ENCODE assay signal across 16 cellular contexts in the genomic region with DNA sequence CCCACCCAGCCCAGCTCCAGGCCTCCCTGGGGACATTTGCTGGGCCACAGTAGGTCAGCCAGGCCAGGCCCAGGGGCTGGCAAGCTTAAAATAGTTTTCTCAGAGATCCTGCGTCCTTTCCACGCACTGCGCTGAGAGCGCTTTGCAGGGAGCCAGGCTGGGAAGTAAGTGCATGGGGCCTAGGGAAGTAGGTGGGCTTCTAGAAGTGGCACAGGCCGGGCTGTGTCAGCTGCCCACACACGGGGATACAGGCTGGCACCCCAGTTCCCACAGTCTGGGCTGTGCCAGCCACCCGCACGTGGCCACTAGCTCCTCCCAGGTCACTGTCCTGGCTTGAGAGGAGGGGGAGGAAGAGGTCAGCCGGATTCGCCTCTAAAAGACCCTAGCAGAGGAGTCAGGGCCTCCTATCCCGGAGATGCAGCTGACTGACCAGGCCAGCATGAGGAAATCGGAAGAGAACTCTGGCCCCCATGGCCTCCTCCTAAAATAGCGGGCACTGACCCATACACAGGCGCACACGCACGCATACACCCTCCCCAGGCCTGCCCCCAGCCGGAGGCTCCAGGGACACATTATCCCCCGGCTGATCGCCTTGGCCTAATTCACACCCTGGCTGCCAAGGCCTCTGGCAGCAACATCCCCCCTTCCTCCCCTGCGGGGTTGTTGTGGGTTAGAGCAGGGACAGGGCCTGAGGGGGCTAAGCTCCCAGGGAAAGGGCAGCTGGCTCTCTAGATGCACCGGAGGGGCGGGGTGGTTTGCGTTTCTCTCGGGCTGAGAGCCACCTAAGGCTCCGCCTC. TPM values are rescaled to one million over a fixed set of nuclear protein-coding genes. Genes with fewer than 3 reads are reported as not detected.
A peak's percentile ranks its signal among the peaks of the same experiment; 100 is the strongest.
DNase-seq lines count a peak whose midpoint lies in the region; ATAC-seq, FAIRE-seq and TF ChIP-seq lines count a peak whose summit lies in the region.
"Had no signal": no experiment of that assay in that cellular context is flagged by ENCODE, and none has a peak within 500 bp of the region (broad histone marks: within the 10 kb centered on the region; RNA-seq: fewer than 3 reads in every experiment).

No MANE protein-coding gene starts in this region.

- no peaks in the 10 kb centered on the region for H3K9me3 ChIP-seq in HepG2 (ENCODE audit: low read length)
- no peaks in the 10 kb centered on the region for H3K9me3 ChIP-seq in right lobe of liver
- no peaks in the 10 kb centered on the region for H3K9me3 ChIP-seq in muscle layer of duodenum (ENCODE audit: control insufficient read depth in 1 of 2, low read length in 2 of 2)
- H3K9me3 ChIP-seq in aorta (ENCODE audit: control insufficient read depth, low read length) = no peaks in the 10 kb centered on the region

- no peak overlapping the region for H3K4me2 ChIP-seq in HepG2 (ENCODE audit: low read depth, low read length)

- no peak overlapping the region for H3K9ac ChIP-seq in HepG2 (ENCODE audit: insufficient read depth, low read depth, low read length)

- DNase-seq in HepG2 (ENCODE audit: low spot score) (no peak), right lobe of liver (no peak), dorsolateral prefrontal cortex (no peak), aorta (no peak), NCI-H2196 (lab: John Stamatoyannopoulos, UW; ENCODE audit: unreplicated experiment) (no peak)
- DNase-seq in central memory CD4-positive, alpha-beta T cell = no peak
- no peak for DNase-seq in stimulated activated CD4-positive, alpha-beta T cell treated with anti-CD3 and anti-CD28 coated beads, Interleukin-4, amount 100 ng/mL, for 24 hours
- DNase-seq: activated naive CD8-positive, alpha-beta T cell treated with anti-CD3 and anti-CD28 coated beads for 36 hours; AML-193; cortex of kidney; H9; NCI-H146; nephron progenitor cell; stimulated activated CD4-positive, alpha-beta T cell treated with anti-CD3 and anti-CD28 coated beads, Interleukin-15, amount 100 ng/mL, for 24 hours had no signal

- peaks cover 82% of the 10 kb centered on the region for H3K79me2 ChIP-seq in HepG2 (ENCODE audit: insufficient read depth, low read length)

- in situ Hi-C loops in HepG2 (cut with HindIII; ENCODE audit: extremely low pct_ligation_motif_present, low pct_unique_long_range_greater_than_20kb) = no loop called here

- FAIRE-seq in HepG2 (lab: Jason Lieb, UNC) = no peak
- FAIRE-seq: frontal cortex had no signal

- 93% methylated on average over 24 of the region's 25 CpGs for WGBS in HepG2 (ENCODE audit: low lambda C conversion rate)
- WGBS in right lobe of liver (ENCODE audit: insufficient coverage, low coverage, low lambda C conversion rate, missing lambda C conversion rate) = 55% methylated on average over 4 of the region's 25 CpGs
- WGBS in aorta, 2 donors = 85 to 90% methylated on average over 25 of the region's 25 CpGs

- CTCF ChIA-PET in HepG2 (lab: Yijun Ruan, JAX; ENCODE audit: low intra/inter-chr PET ratio, low total read pairs) = no interaction called here

- H2AFZ ChIP-seq in HepG2 (ENCODE audit: low read length) = no peak overlapping the region

- POLR2A ChIA-PET in HepG2 (lab: Yijun Ruan, JAX) = no interaction called here

- TF ChIP-seq POLR2A in HepG2 (IDR thresholded peaks at IDR 0.05; ENCODE audit: insufficient read depth in 1 of 2, low read depth in 2 of 2, low read length in 2 of 2) (no peak), right lobe of liver (IDR thresholded peaks at IDR 0.05) (no peak)

- H3K4me1 ChIP-seq in HepG2 (ENCODE audit: insufficient read depth, low read length) (peaks cover 62% of the 10 kb centered on the region), right lobe of liver (peaks cover 0 to 12% (median 2%) of the 10 kb centered on the region in 4 donors), muscle layer of duodenum (ENCODE audit: control insufficient read depth in 1 of 2, insufficient read depth in 2 of 2, low read length in 2 of 2) (peaks cover 14 to 19% of the 10 kb centered on the region in 2 donors), aorta (ENCODE audit: control insufficient read depth in 1 of 2, insufficient read depth in 2 of 2, low read length in 2 of 2) (no peaks in the 10 kb centered on the region)

- H3K27ac ChIP-seq in HepG2 (ENCODE audit: extremely low read length, insufficient read depth, low read length) = no peak overlapping the region
- H3K27ac ChIP-seq in right lobe of liver = peak overlapping the region in 1 of 3 donors; percentile 36
- peak overlapping the region in 33 of 59 donors; percentile 0 to 72 (median 49) for H3K27ac ChIP-seq in dorsolateral prefrontal cortex
- H3K27ac ChIP-seq in muscle layer of duodenum (ENCODE audit: low read length) = peak overlapping the region; percentile 20
- H3K27ac ChIP-seq in aorta (ENCODE audit: low read depth in 1 of 2, low read length in 2 of 2) = no peak overlapping the region

- no peak overlapping the region for H3K4me3 ChIP-seq in HepG2 (replicated peaks in 1 of 3; ENCODE audit: insufficient read depth in 1 of 3, low read depth in 2 of 3, low read length in 3 of 3)
- no peak overlapping the region for H3K4me3 ChIP-seq in right lobe of liver
- H3K4me3 ChIP-seq in dorsolateral prefrontal cortex = no peak overlapping the region
- no peak overlapping the region for H3K4me3 ChIP-seq in muscle layer of duodenum (ENCODE audit: low read depth in 1 of 2, low read length in 2 of 2)
- no peak overlapping the region for H3K4me3 ChIP-seq in aorta (ENCODE audit: low read length in 2 of 2)

- peaks cover 6% of the 10 kb centered on the region; the same call in 1 of the 2 replicates for H4K20me1 ChIP-seq in HepG2 (ENCODE audit: insufficient read depth, low read length)

- H3K36me3 ChIP-seq in HepG2 (replicated peaks in 1 of 2; ENCODE audit: control insufficient read depth in 1 of 2, insufficient read depth in 2 of 2, low read length in 2 of 2) (peaks cover 2 to 22% of the 10 kb centered on the region in 2 experiments; a peak in 2 of 5 replicates), right lobe of liver (no peaks in the 10 kb centered on the region), muscle layer of duodenum (ENCODE audit: control insufficient read depth in 1 of 2, insufficient read depth in 2 of 2, low read length in 2 of 2) (no peaks in the 10 kb centered on the region), aorta (ENCODE audit: control insufficient read depth in 1 of 2, insufficient read depth in 2 of 2, low read length in 1 of 2) (no peaks in the 10 kb centered on the region)

- TF ChIP-seq CTCF in HepG2 (CRISPR knock-in tag; IDR thresholded peaks at IDR 0.05) = no peak
- TF ChIP-seq CTCF in right lobe of liver (IDR thresholded peaks at IDR 0.05) = no peak
- TF ChIP-seq CTCF in dorsolateral prefrontal cortex (IDR thresholded peaks at IDR 0.05 in 54 of 56, conservative IDR thresholded peaks at IDR 0.05 in 2 of 56; ENCODE audit: low read depth in 1 of 56, partially characterized antibody in 56 of 56) = no peak

- TF ChIP-seq RAD21 in HepG2 (CRISPR knock-in tag; IDR thresholded peaks at IDR 0.05) = no peak

- intact Hi-C loops in HepG2 (cut with micrococcal nuclease; ENCODE audit: unreplicated experiment) (no loop called here), right lobe of liver (cut with DNase I) (no loop called here), dorsolateral prefrontal cortex (cut with DNase I) (no loop called here), aorta (cut with DNase I) (no loop called here)

- no peak for TF ChIP-seq EP300 in HepG2 (IDR thresholded peaks at IDR 0.05; ENCODE audit: low read depth in 2 of 2, low read length in 2 of 2)
- no peak for TF ChIP-seq EP300 in HepG2 (CRISPR knock-in tag; IDR thresholded peaks at IDR 0.05; ENCODE audit: borderline replicate concordance)

- ATAC-seq in HepG2 (no peak), right lobe of liver (no peak), aorta (ENCODE audit: low FRiP score) (peak; percentile 31)

- H3K27me3 ChIP-seq in HepG2 (ENCODE audit: control insufficient read depth in 1 of 2, insufficient read depth in 2 of 2, low read length in 2 of 2) (peaks cover 0 to 6% of the 10 kb centered on the region in 2 experiments; a peak in 2 of 5 replicates), right lobe of liver (no peaks in the 10 kb centered on the region), dorsolateral prefrontal cortex (peaks cover 0 to 17% (median 2%) of the 10 kb centered on the region in 45 donors), muscle layer of duodenum (ENCODE audit: low read depth, low read length) (no peaks in the 10 kb centered on the region), aorta (ENCODE audit: control insufficient read depth in 1 of 2, insufficient read depth in 2 of 2, low read length in 1 of 2) (no peaks in the 10 kb centered on the region)

- no TSS peak for BruUV-seq in HepG2 (replicated peaks; lab: Mats Ljungman, UMichigan)

RNA-seq across cellular contexts. Expression of gene SLCO4A1, which starts 5.4 kb away (rescaled TPM):
- 23.8 and 55.5 TPM in 2 replicates for total RNA-seq in HepG2 (2016; rRNA removed; fragmentation: Illumina TruSeq; extraction: Trizol)
- 21.3 and 22.4 TPM in 2 replicates for total RNA-seq in HepG2 (2016; cell fraction: cytosol; rRNA removed; fragmentation: Illumina TruSeq; extraction: Trizol; ENCODE audit: low read depth)
- total RNA-seq in HepG2 (2016; cell fraction: insoluble cytoplasmic fraction; rRNA removed; fragmentation: Illumina TruSeq; extraction: Trizol) = 20.7 and 58.6 TPM in 2 replicates
- total RNA-seq in HepG2 (2016; cell fraction: membrane; rRNA removed; fragmentation: Illumina TruSeq; extraction: Trizol) = 31.3 and 32.0 TPM in 2 replicates
- total RNA-seq in HepG2 (2016; cell fraction: nucleus; rRNA removed; fragmentation: Illumina TruSeq; extraction: Trizol) = 55.7 and 65.4 TPM in 2 replicates
- polyA plus RNA-seq in HepG2 (2011; rRNA removed) = 91.3 and 112 TPM in 2 replicates
- 53.2 and 96.9 TPM in 2 replicates for polyA plus RNA-seq in HepG2 (2011; cell fraction: cytosol; rRNA removed)
- 133 and 239 TPM in 2 replicates for polyA plus RNA-seq in HepG2 (2011; cell fraction: nucleus; rRNA removed)
- polyA plus RNA-seq in HepG2 (2012) = 48.1 and 97.6 TPM in 2 replicates
- polyA plus RNA-seq in HepG2 (2016; cell fraction: cytosol; fragmentation: Illumina TruSeq; extraction: Trizol; ENCODE audit: low read depth) = 14.3 and 17.6 TPM in 2 replicates
- polyA plus RNA-seq in HepG2 (2016; cell fraction: insoluble cytoplasmic fraction; fragmentation: Illumina TruSeq; extraction: Trizol; ENCODE audit: low read depth) = 25.9 and 26.2 TPM in 2 replicates
- polyA plus RNA-seq in HepG2 (2016; cell fraction: membrane; fragmentation: Illumina TruSeq; extraction: Trizol; ENCODE audit: low read depth) = 21.9 and 22.4 TPM in 2 replicates
- polyA plus RNA-seq in HepG2 (2016; cell fraction: nucleus; fragmentation: Illumina TruSeq; extraction: Trizol; ENCODE audit: insufficient read depth, low read depth) = 114 and 125 TPM in 2 replicates
- polyA minus RNA-seq in HepG2 (2011; rRNA and poly(A)+ RNA removed; ENCODE audit: low replicate concordance) = 44.0 and 104 TPM in 2 replicates
- 27.7 and 39.2 TPM in 2 replicates for polyA minus RNA-seq in HepG2 (2011; cell fraction: cytosol; rRNA and poly(A)+ RNA removed)
- 31.2 and 42.4 TPM in 2 replicates for polyA minus RNA-seq in HepG2 (2011; cell fraction: nucleus; rRNA and poly(A)+ RNA removed)
- 1 to 10 TPM in 5 of 6 experiments, under 1 TPM in 1; 0.93 to 8.8 (median 4.3) TPM for total RNA-seq in right lobe of liver
- 100 to 1,000 TPM in 3 of 120 experiments, 10 to 100 TPM in 117; 10.4 to 115 (median 38.3) TPM for total RNA-seq in dorsolateral prefrontal cortex
- total RNA-seq in aorta = 10 to 100 TPM; 13.9 to 14.6 TPM
- polyA plus RNA-seq in aorta = 1 to 10 TPM; 1.0 to 4.1 TPM

Comparison
In these comparisons a context has a peak if more than half of its experiments do, and no peak if none do; other contexts are left out.
1. H3K27ac ChIP-seq: peak in dorsolateral prefrontal cortex (33 of 59) and muscle layer of duodenum (single experiment); none in HepG2 (single experiment) and aorta (0 of 2).